Comparison of ENCODE assay signal across 8 cellular contexts in the genomic region with DNA sequence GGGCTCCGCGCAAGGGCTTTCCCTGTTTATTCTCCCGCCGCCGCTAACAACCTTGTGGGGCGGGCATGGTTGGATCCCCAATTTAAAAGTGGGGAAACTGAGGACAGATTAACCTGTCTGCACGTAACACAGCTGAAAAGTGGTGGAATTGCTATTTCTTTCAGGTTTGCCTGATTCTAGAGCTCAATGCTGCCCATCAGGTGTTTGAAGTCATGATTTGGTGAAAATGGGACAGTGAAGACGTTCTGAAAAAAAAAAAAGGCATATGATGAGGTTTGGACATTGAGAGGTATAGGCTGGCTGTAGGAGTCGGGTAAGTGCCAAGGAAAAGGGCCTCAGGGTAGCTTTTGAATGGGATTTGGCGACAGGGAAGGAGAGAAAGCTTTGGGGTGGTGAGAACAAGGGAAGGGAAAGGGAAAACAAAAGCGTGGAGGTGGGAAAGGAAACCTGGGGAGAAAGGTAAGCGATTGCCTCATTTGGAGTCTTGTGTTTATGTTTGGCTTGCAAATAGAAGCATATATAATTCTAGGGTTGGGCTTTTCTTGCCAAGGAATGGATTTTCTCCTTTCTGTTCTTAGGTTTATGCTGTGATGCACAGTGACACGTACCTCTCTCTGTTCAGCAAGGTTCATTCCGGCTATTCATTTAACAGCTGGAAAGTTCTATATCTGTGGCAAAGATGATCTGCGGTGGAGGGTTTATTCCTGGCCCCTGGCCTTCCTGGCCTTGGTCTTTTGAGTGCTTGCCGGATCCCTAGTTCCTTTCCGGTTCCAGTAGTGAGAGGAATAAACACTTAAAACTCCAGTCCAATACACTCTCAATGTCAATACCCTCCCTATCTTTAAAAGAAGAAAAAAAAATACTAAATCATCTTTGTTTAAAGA. TPM values are rescaled to one million over a fixed set of nuclear protein-coding genes. Genes with fewer than 3 reads are reported as not detected.
DNase-seq lines count a peak whose midpoint lies in the region; ATAC-seq and TF ChIP-seq lines count a peak whose summit lies in the region.

No MANE protein-coding gene starts in this region.

- CTCF ChIA-PET in MCF 10A (lab: Yijun Ruan, JAX), result interaction anchor here (0.6 to 2.7 kb wide), 5 partner anchors 78 to 399 kb away, joined by 3 to 8 read pairs (median 4); no protein-coding TSS in a partner anchor

- H3K27ac Mint-ChIP-seq in MCF 10A (ENCODE audit: low read depth, unreplicated experiment), result peak overlapping the region; percentile 40

- H3K36me3 Mint-ChIP-seq in MCF 10A (ENCODE audit: insufficient read depth, unreplicated experiment), result no peaks in the 10 kb centered on the region

- H3K9me3 ChIP-seq in BE2C, result no peaks in the 10 kb centered on the region
- H3K9me3 ChIP-seq in HUES48 (ENCODE audit: control insufficient read depth, insufficient read depth, low read length), result no peaks in the 10 kb centered on the region
- H3K9me3 ChIP-seq in mucosa of descending colon, result no peaks in the 10 kb centered on the region

- no peak for DNase-seq in BE2C
- DNase-seq in MCF 10A (ENCODE audit: unreplicated experiment), result peak; percentile 21
- DNase-seq in mucosa of descending colon, result peak in 1 of 3 donors; percentile 19
- DNase-seq in HK-2 (ENCODE audit: unreplicated experiment), result no peak
- no peak for DNase-seq in AG08395 (ENCODE audit: low spot score)

- H3K27me3 ChIP-seq in BE2C (no peaks in the 10 kb centered on the region), HUES48 (ENCODE audit: control insufficient read depth, insufficient read depth, low read length) (peaks cover 21% of the 10 kb centered on the region)

- H3K4me3 Mint-ChIP-seq in MCF 10A (ENCODE audit: unreplicated experiment), result peak overlapping the region; percentile 88

- intact Hi-C loops in MCF 10A (cut with micrococcal nuclease), result loop anchor here (5.0 kb wide), 1 partner anchor 71 kb away; no protein-coding TSS in a partner anchor
- intact Hi-C loops in mucosa of descending colon (cut with DNase I, micrococcal nuclease), result no loop called here

- no peak for ATAC-seq in mucosa of descending colon
- ATAC-seq in HG02885 (IDR thresholded peaks at IDR 0.05; ENCODE audit: poor library complexity, unreplicated experiment), result no peak
- ATAC-seq in HG03439 (IDR thresholded peaks at IDR 0.05; ENCODE audit: unreplicated experiment), result no peak

- POLR2A ChIA-PET in MCF 10A (lab: Yijun Ruan, JAX), result interaction anchor here (0.6 to 6.5 kb wide), 14 partner anchors 14 to 862 kb away, joined by 3 to 97 read pairs (median 6); a partner anchor contains a TSS

- no TSS peak for BruUV-seq in MCF 10A (replicated peaks; lab: Mats Ljungman, UMichigan)

- no peaks in the 10 kb centered on the region for H3K9me3 Mint-ChIP-seq in MCF 10A (ENCODE audit: unreplicated experiment)

- H3K4me1 ChIP-seq in BE2C (0 out of 2 replicates have a peak, but pooled peaks cover 3% of the 10 kb centered on the region), HUES48 (ENCODE audit: control insufficient read depth, insufficient read depth, low read length) (peaks cover 31% of the 10 kb centered on the region), mucosa of descending colon (ENCODE audit: low read depth) (peaks cover 29% of the 10 kb centered on the region)

- H3K4me1 Mint-ChIP-seq in MCF 10A (ENCODE audit: insufficient read depth, unreplicated experiment), result peaks cover 32% of the 10 kb centered on the region

- H3K4me3 ChIP-seq in BE2C (ENCODE audit: low read depth, low read length) (peak overlapping the region; percentile 92), HUES48 (ENCODE audit: low read depth, low read length) (peak overlapping the region; percentile 92), mucosa of descending colon (peak overlapping the region; percentile 12)

- H3K27me3 Mint-ChIP-seq in MCF 10A (ENCODE audit: insufficient read depth, unreplicated experiment), result no peaks in the 10 kb centered on the region

- TF ChIP-seq CTCF in BE2C (IDR thresholded peaks at IDR 0.05; ENCODE audit: low read depth, low read length), result no peak
- TF ChIP-seq CTCF in MCF 10A (IDR thresholded peaks at IDR 0.05; ENCODE audit: unreplicated experiment), result no peak
- TF ChIP-seq CTCF in mucosa of descending colon (IDR thresholded peaks at IDR 0.05), result no peak

- 0 out of 2 replicates have a peak, but pooled peaks cover 4% of the 10 kb centered on the region for H3K36me3 ChIP-seq in BE2C
- no peaks in the 10 kb centered on the region for H3K36me3 ChIP-seq in HUES48 (ENCODE audit: control insufficient read depth, insufficient read depth, low read length)
- H3K36me3 ChIP-seq in mucosa of descending colon (ENCODE audit: low read depth), result no peaks in the 10 kb centered on the region

- H3K9ac ChIP-seq in HUES48 (ENCODE audit: low read depth, low read length), result peak overlapping the region; percentile 56; the same call in 1 of the 2 replicates

- peak overlapping the region; percentile 16 for H3K27ac ChIP-seq in HUES48 (ENCODE audit: low read depth, low read length)

RNA-seq across cellular contexts. Expression of a gene that starts 2.4 kb away (rescaled TPM):
- polyA plus RNA-seq in BE2C (2012; ENCODE audit: insufficient read depth, insufficient read length, low read depth), result 32.5 TPM
- total RNA-seq in MCF 10A (2022), result 17.4 and 18.5 TPM in 2 replicates
- 10 to 100 TPM; 22.2 to 32.4 (median 23.5) TPM for total RNA-seq in mucosa of descending colon

Comparison
In these comparisons a context has a peak if more than half of its experiments do, and no peak if none do; other contexts are left out.
1. H3K4me3 ChIP-seq: peak in every context shown above with its lines; median percentile 92 in BE2C; 92 in HUES48; 12 in mucosa of descending colon.